Comparison of ENCODE assay signal across 8 cellular contexts in the genomic region with DNA sequence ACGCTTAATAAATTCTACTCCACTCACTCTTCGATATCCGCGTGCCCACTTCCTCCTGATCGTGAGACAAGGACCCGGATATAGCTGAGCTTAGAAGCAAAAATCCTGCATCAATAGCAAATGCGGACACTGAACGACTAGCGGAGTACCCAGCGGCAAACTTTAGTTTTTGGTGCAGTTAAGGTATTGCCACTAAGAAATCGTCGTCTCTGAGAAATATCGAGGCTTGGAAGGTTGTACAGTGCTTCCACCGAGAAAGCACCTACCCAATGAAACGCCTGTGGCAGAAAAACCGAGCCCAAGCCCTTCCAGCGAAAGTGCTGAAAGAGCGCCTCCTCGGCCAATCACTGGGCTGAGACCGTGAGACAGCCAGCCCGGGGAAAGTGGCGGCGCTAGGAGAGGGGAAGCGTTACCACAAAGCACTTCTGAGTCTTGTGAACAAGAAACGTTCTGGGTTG. TPM values are rescaled to one million over a fixed set of nuclear protein-coding genes. Genes with fewer than 3 reads are reported as not detected.
DNase-seq lines count a peak whose midpoint lies in the region; ATAC-seq, FAIRE-seq and TF ChIP-seq lines count a peak whose summit lies in the region.

No MANE protein-coding gene starts in this region.

- H2BK20ac ChIP-seq in H9 (ENCODE audit: low read depth, low read length, poor library complexity, severe bottlenecking), result no peak overlapping the region

- H4K91ac ChIP-seq in H9 (ENCODE audit: insufficient read length, low read depth, low read length), result no peak overlapping the region

- H3T11ph ChIP-seq in H9 (ENCODE audit: low read length), result no peak overlapping the region

- no CpG with 5 or more reads among the region's 25 CpGs for WGBS in H9 (ENCODE audit: extremely low coverage, insufficient read length, low lambda C conversion rate)
- 5% methylated on average over 7 to 21 of the region's 25 CpGs for WGBS in gastroesophageal sphincter (ENCODE audit: low coverage in 1 of 2), 2 donors
- WGBS in pancreas, 2 donors, result 6 to 7% methylated on average over 25 of the region's 25 CpGs

- H4K5ac ChIP-seq in H9 (ENCODE audit: insufficient read length, low read depth, low read length), result no peak overlapping the region

- H3K4me2 ChIP-seq in H9 (ENCODE audit: insufficient read depth, insufficient read length, low read length), result peak overlapping the region; percentile 89

- H3K4me3 ChIP-seq in gastroesophageal sphincter (peak overlapping the region; percentile 14 to 45), pancreas (peak overlapping the region in 3 of 4 donors; percentile 8 to 46 (median 12))

- no peak overlapping the region for H2BK12ac ChIP-seq in H9 (ENCODE audit: insufficient read length, low read depth, low read length)

- TF ChIP-seq CTCF in H9 (conservative IDR thresholded peaks at IDR 0.05) (no peak), gastroesophageal sphincter (IDR thresholded peaks at IDR 0.05) (no peak), pancreas (IDR thresholded peaks at IDR 0.05) (no peak)

- H3K4me1 Mint-ChIP-seq in H9, result peaks cover 17 to 21% of the 10 kb centered on the region in 2 experiments

- FAIRE-seq in pancreas (lab: Jason Lieb, UNC) (no peak), urothelium cell line (lab: Jason Lieb, UNC) (no peak)

- H3K27me3 ChIP-seq in H9 (ENCODE audit: insufficient read depth, low read length), result peaks cover 36% of the 10 kb centered on the region
- H3K27me3 ChIP-seq in gastroesophageal sphincter, result peaks cover 86% of the 10 kb centered on the region
- peaks cover 6 to 60% (median 14%) of the 10 kb centered on the region in 4 donors for H3K27me3 ChIP-seq in pancreas

- intact Hi-C loops in pancreas (cut with DNase I), result no loop called here

- H3K79me2 ChIP-seq in H9 (ENCODE audit: insufficient read depth, low read length), result no peaks in the 10 kb centered on the region

- H3K79me1 ChIP-seq in H9 (ENCODE audit: insufficient read depth, low read depth, low read length, poor library complexity, severe bottlenecking), result no peaks in the 10 kb centered on the region

- no peaks in the 10 kb centered on the region for H4K20me1 ChIP-seq in H9 (ENCODE audit: control insufficient read depth, insufficient read depth, insufficient read length)

- H3K14ac ChIP-seq in H9 (ENCODE audit: insufficient read depth, low read length), result no peak overlapping the region

- H3K56ac ChIP-seq in H9 (ENCODE audit: insufficient read length, low read depth, low read length), result no peak overlapping the region

- H2AK5ac ChIP-seq in H9 (ENCODE audit: insufficient read length, low read length), result no peak overlapping the region

- H2BK5ac ChIP-seq in H9 (ENCODE audit: insufficient read length, low read length), result no peak overlapping the region

- H3K27ac ChIP-seq in H9 (ENCODE audit: insufficient read length, low read depth, low read length), result no peak overlapping the region
- peak overlapping the region; percentile 10 to 80 (median 76) for H3K27ac ChIP-seq in gastroesophageal sphincter
- peak overlapping the region in 2 of 4 donors; percentile 71 to 85 for H3K27ac ChIP-seq in pancreas

- H3K27ac Mint-ChIP-seq in H9, result peak overlapping the region in 1 of 3 experiments; percentile 95; a peak in 2 of 7 replicates

- H3K4me3 Mint-ChIP-seq in H9, result peak overlapping the region; percentile 76 to 89

- no peak overlapping the region for H4K8ac ChIP-seq in H9 (replicated peaks; ENCODE audit: insufficient read length, low read depth, low read length)

- H3K4me1 ChIP-seq in H9 (ENCODE audit: insufficient read depth, low read length) (no peaks in the 10 kb centered on the region), gastroesophageal sphincter (peaks cover 0 to 23% (median 0%) of the 10 kb centered on the region in 3 donors), pancreas (no peaks in the 10 kb centered on the region)

- TF ChIP-seq EP300 in gastroesophageal sphincter (IDR thresholded peaks at IDR 0.05), result no peak

- H3K27me3 Mint-ChIP-seq in H9 (ENCODE audit: low read depth), result peaks cover 78% of the 10 kb centered on the region

- H2BK120ac ChIP-seq in H9 (ENCODE audit: low read depth, low read length, poor library complexity, severe bottlenecking), result no peak overlapping the region

- H2BK15ac ChIP-seq in H9 (ENCODE audit: low read depth, low read length), result no peak overlapping the region

- H3K36me3 ChIP-seq in gastroesophageal sphincter, result no peaks in the 10 kb centered on the region
- H3K36me3 ChIP-seq in pancreas, result no peaks in the 10 kb centered on the region

- H3K18ac ChIP-seq in H9 (ENCODE audit: insufficient read length, low read depth, low read length), result no peak overlapping the region

- no peak overlapping the region for H3K4ac ChIP-seq in H9 (ENCODE audit: low read depth, low read length)

- H3K36me3 Mint-ChIP-seq in H9 (ENCODE audit: insufficient read depth in 1 of 3, low read depth in 3 of 3), result no peaks in the 10 kb centered on the region; a peak in 1 of 7 replicates

- H3K9me3 ChIP-seq in H9 (ENCODE audit: control insufficient read depth, low read depth, low read length) (no peaks in the 10 kb centered on the region), gastroesophageal sphincter (peaks cover 0 to 4% (median 0%) of the 10 kb centered on the region in 3 donors), pancreas (no peaks in the 10 kb centered on the region)

- H3K23me2 ChIP-seq in H9 (ENCODE audit: insufficient read length, low read depth, low read length, poor library complexity, severe bottlenecking), result peaks cover 5% of the 10 kb centered on the region

- peak; percentile 84 for DNase-seq in GF-D8 (lab: John Stamatoyannopoulos, UW)
- DNase-seq in H9, result peak; percentile 84
- DNase-seq in M059J (ENCODE audit: low read depth), result peak; percentile 88
- DNase-seq in activated effector memory CD4-positive, alpha-beta T cell treated with Interleukin-2 at 50 U/mL for 16 hours, result peak; percentile 78
- peak in 3 of 6 donors; percentile 34 to 63 (median 35) for DNase-seq in pancreas
- peak; percentile 85 for DNase-seq in urothelium cell line (ENCODE audit: low spot score)

- peak overlapping the region; percentile 68 for H2AFZ ChIP-seq in H9 (ENCODE audit: low read length)

- H3K9ac ChIP-seq in H9 (ENCODE audit: extremely low read depth, insufficient read length, low read length), result no peak overlapping the region

- TF ChIP-seq POLR2A in Raji (IDR thresholded peaks at IDR 0.05; ENCODE audit: insufficient read depth, low read depth, low read length) (peak; percentile 30; the same call in 1 of the 2 replicates), gastroesophageal sphincter (IDR thresholded peaks at IDR 0.05) (peak in 1 of 2 donors; percentile 27)

- ATAC-seq in gastroesophageal sphincter, result peak; percentile 54
- ATAC-seq in pancreas, result peak; percentile 37 to 68 (median 62)

- H3K23ac ChIP-seq in H9 (ENCODE audit: insufficient read length, low read depth, low read length), result no peak overlapping the region

- H3K9me3 Mint-ChIP-seq in H9, result peaks cover 2 to 3% of the 10 kb centered on the region in 2 experiments; a peak in 1 of 5 replicates

RNA-seq across cellular contexts. Expression of gene ANXA2R, which starts 32.2 kb away (rescaled TPM):
- total RNA-seq in H9 (2021) (0.20 and 0.22 TPM in 2 replicates), gastroesophageal sphincter (1 to 10 TPM; 1.2 to 5.1 (median 2.1) TPM), pancreas (under 1 TPM; 0.32 to 0.90 (median 0.47) TPM)
- 0.25 and 1.4 TPM in 2 replicates for total RNA-seq in M059J (2014; rRNA removed; shearing (Covaris generic))
- 1 to 10 TPM in 1 of 2 donors, under 1 TPM in 1; 0.87 to 1.9 TPM for polyA plus RNA-seq in pancreas
